27 cellular contexts compared by ENCODE assay signal in the genomic region with DNA sequence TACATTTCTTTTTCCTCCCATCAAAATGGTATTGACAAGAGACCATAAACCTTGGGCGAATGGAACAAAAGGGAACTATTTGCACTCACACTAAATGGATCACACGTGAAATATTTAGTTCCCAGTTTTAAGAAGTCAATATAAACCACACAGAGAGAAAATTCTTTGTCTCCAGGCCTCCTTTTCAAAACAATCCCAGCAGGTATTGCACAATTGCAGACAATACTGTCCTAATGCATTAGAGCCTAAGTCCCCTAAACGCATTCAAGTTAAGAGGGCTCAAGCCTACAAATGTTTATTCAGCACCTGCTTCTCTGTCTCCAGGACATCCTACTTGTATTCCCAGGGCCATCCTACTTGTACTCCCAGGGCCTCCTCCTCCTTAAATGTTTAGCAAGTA. TPM values are rescaled to one million over a fixed set of nuclear protein-coding genes. Genes with fewer than 3 reads are reported as not detected.
DNase-seq lines count a peak whose midpoint lies in the region; ATAC-seq, FAIRE-seq and TF ChIP-seq lines count a peak whose summit lies in the region.
"Had no signal": no experiment of that assay in that cellular context is flagged by ENCODE, and none has a peak within 500 bp of the region (broad histone marks: within the 10 kb centered on the region; RNA-seq: fewer than 3 reads in every experiment).

No MANE protein-coding gene starts in this region.

- no peak for FAIRE-seq in H1 (lab: Jason Lieb, UNC)

- 92% methylated on average over 3 of the region's 3 CpGs; no CpG with 5 or more reads in 1 of the 2 experiments for WGBS in H1 (ENCODE audit: extremely low coverage in 1 of 2, insufficient coverage in 1 of 2, insufficient read length in 1 of 2, insufficient replicate concordance in 2 of 2, low coverage in 1 of 2, low lambda C conversion rate in 2 of 2, missing lambda C conversion rate in 1 of 2), 2 experiments

- H2BK5ac ChIP-seq in H1 (ENCODE audit: low read depth, low read length): no peak overlapping the region

- H3K79me2 ChIP-seq in H1 (ENCODE audit: control insufficient read depth in 1 of 2, insufficient read depth in 2 of 2, low read length in 2 of 2): no peaks in the 10 kb centered on the region

- no peak overlapping the region for H3K4me3 ChIP-seq in NB4 (ENCODE audit: low read depth, low read length)
- no peak overlapping the region for H3K4me3 ChIP-seq in H1 (ENCODE audit: extremely low read depth in 1 of 4, insufficient read depth in 2 of 4, low read depth in 3 of 4, low read length in 4 of 4)

- no peaks in the 10 kb centered on the region; a peak in 2 of 7 replicates for H3K27me3 ChIP-seq in H1 (replicated peaks in 1 of 4; ENCODE audit: control insufficient read depth in 3 of 4, extremely low read depth in 1 of 4, insufficient read depth in 3 of 4, low read length in 3 of 4)
- H3K27me3 ChIP-seq: spleen had no signal

- H3K27ac ChIP-seq in H1 (ENCODE audit: low read depth, low read length): no peak overlapping the region
- H3K27ac ChIP-seq: spleen, VCaP had no signal

- H4K5ac ChIP-seq in H1 (ENCODE audit: insufficient read length, low read depth, low read length): no peak overlapping the region

- no peaks in the 10 kb centered on the region for H3K23me2 ChIP-seq in H1 (ENCODE audit: low read depth, low read length)

- H3K4me1 ChIP-seq in H1 (replicated peaks in 1 of 4; ENCODE audit: control insufficient read depth in 3 of 4, insufficient read depth in 4 of 4, low read length in 3 of 4): peaks cover 0 to 5% (median 0%) of the 10 kb centered on the region in 4 experiments; a peak in 2 of 7 replicates

- no peak overlapping the region for H3K4me2 ChIP-seq in H1 (ENCODE audit: insufficient read depth in 1 of 2, low read depth in 2 of 2, low read length in 2 of 2)

- H3K14ac ChIP-seq in H1 (ENCODE audit: insufficient read length): no peak overlapping the region

- peak overlapping the region; percentile 84 to 92 for H3K27ac Mint-ChIP-seq in natural killer cell
- H3K27ac Mint-ChIP-seq in natural killer cell treated with Interleukin-12 subunit alpha and Interleukin-12 subunit beta and Interleukin-15 and Interleukin-18, amount 100 ng/mL, for 72 hours: peak overlapping the region in 1 of 2 donors; percentile 82
- H3K27ac Mint-ChIP-seq in type B pancreatic cell: no peak overlapping the region
- H3K27ac Mint-ChIP-seq: activated T-helper 1 cell treated with anti-CD3 and anti-CD28 coated beads, Interleukin-12 subunit alpha, Interleukin-12 subunit beta, Interleukin-2, Interleukin-4 antibody, amounts not matched to agents 30 ng/mL and 10 ng/mL and 1 ng/mL, durations not matched to agents 14 hours and 24 hours and 36 hours had no signal

- no peak overlapping the region for H3K4ac ChIP-seq in H1 (replicated peaks; ENCODE audit: insufficient read length, low read depth, low read length)

- TF ChIP-seq EP300 in H1 (IDR thresholded peaks at IDR 0.05; ENCODE audit: borderline replicate concordance in 1 of 2, low read depth in 2 of 2, low read length in 2 of 2): no peak

- intact Hi-C loops in natural killer cell (cut with micrococcal nuclease): no loop called here

- no peak overlapping the region for H3K23ac ChIP-seq in H1 (ENCODE audit: insufficient read length)

- no peak overlapping the region for H2BK15ac ChIP-seq in H1 (ENCODE audit: low read length)

- DNase-seq in natural killer cell (no peak), NB4 (ENCODE audit: low read depth) (peak; percentile 46), H1 (ENCODE audit: low read depth in 1 of 2, low spot score in 2 of 2) (no peak), type B pancreatic cell (ENCODE audit: extremely low spot score, unreplicated experiment) (no peak), GM10266 (ENCODE audit: extremely low spot score) (no peak)
- DNase-seq in natural killer cell treated with Interleukin-12 subunit alpha and Interleukin-12 subunit beta and Interleukin-15 and Interleukin-18, amount 100 ng/mL, for 72 hours (ENCODE audit: low spot score): no peak
- DNase-seq: activated CD4-positive, alpha-beta T cell treated with anti-CD3 and anti-CD28 coated beads, Interleukin-2, amount 10 ng/mL, durations not matched to agents 7 days and 5 days; Caco-2; erythroblast; foreskin melanocyte; hypothalamus; islet precursor cell; NCI-H1694 treated with DMSO at 0.1 percent for 48 hours; NCI-H226; nucleus accumbens; retina; SIG-M5; spleen; stimulated activated CD4-positive, alpha-beta T cell treated with anti-CD3 and anti-CD28 coated beads, Interleukin-4, amount 100 ng/mL, for 1 hour; stimulated activated naive CD8-positive, alpha-beta T cell treated with anti-CD3 and anti-CD28 coated beads, Interleukin-15, Interleukin-2, amounts not matched to agents 100 U/mL and 50 U/mL, for 24 hours; T-cell had no signal

- H2AK5ac ChIP-seq in H1 (ENCODE audit: low read depth, low read length): no peak overlapping the region

- no peak for TF ChIP-seq CTCF in natural killer cell (IDR thresholded peaks at IDR 0.05)
- TF ChIP-seq CTCF in NB4 (IDR thresholded peaks at IDR 0.05; ENCODE audit: low read depth, low read length): no peak
- TF ChIP-seq CTCF in H1 (IDR thresholded peaks at IDR 0.05; ENCODE audit: control extremely low read depth in 1 of 3, insufficient read depth in 1 of 3, low read depth in 1 of 3, low read length in 3 of 3): no peak
- no peak for TF ChIP-seq CTCF in type B pancreatic cell (conservative IDR thresholded peaks at IDR 0.05)
- no peak for TF ChIP-seq CTCF in GM10266 (IDR thresholded peaks at IDR 0.05; ENCODE audit: control insufficient read depth, insufficient read depth, low read depth, missing control alignments)

- no peak overlapping the region for H2BK120ac ChIP-seq in H1 (replicated peaks; ENCODE audit: low read depth, low read length)

- H3K36me3 ChIP-seq in H1 (ENCODE audit: control insufficient read depth in 2 of 4, insufficient read depth in 4 of 4, low read length in 3 of 4): no peaks in the 10 kb centered on the region
- H3K36me3 ChIP-seq: spleen had no signal

- no peak overlapping the region for H3K18ac ChIP-seq in H1 (ENCODE audit: extremely low read depth, low read length)

- no peaks in the 10 kb centered on the region for H3K27me3 Mint-ChIP-seq in natural killer cell (ENCODE audit: low read depth in 2 of 2)
- no peaks in the 10 kb centered on the region for H3K27me3 Mint-ChIP-seq in natural killer cell treated with Interleukin-12 subunit alpha and Interleukin-12 subunit beta and Interleukin-15 and Interleukin-18, amount 100 ng/mL, for 72 hours
- H3K27me3 Mint-ChIP-seq in type B pancreatic cell: peaks cover 49% of the 10 kb centered on the region

- TF ChIP-seq RAD21 in H1 (IDR thresholded peaks at IDR 0.05 in 1 of 2, conservative IDR thresholded peaks at IDR 0.05 in 1 of 2; ENCODE audit: low read depth in 2 of 2, low read length in 2 of 2): no peak

- no peak overlapping the region for H2BK12ac ChIP-seq in H1 (ENCODE audit: low read depth, low read length)

- H3K36me3 Mint-ChIP-seq in natural killer cell (no peaks in the 10 kb centered on the region), type B pancreatic cell (peaks cover 3% of the 10 kb centered on the region)
- H3K36me3 Mint-ChIP-seq in natural killer cell treated with Interleukin-12 subunit alpha and Interleukin-12 subunit beta and Interleukin-15 and Interleukin-18, amount 100 ng/mL, for 72 hours: no peaks in the 10 kb centered on the region
- H3K36me3 Mint-ChIP-seq: activated naive CD4-positive, alpha-beta T cell treated with anti-CD3 and anti-CD28 coated beads, Interleukin-2, amount 50 U/mL, for 72 hours had no signal

- H3K56ac ChIP-seq in H1 (replicated peaks; ENCODE audit: insufficient read length, low read depth, low read length): no peak overlapping the region

- no peak overlapping the region for H4K8ac ChIP-seq in H1 (ENCODE audit: extremely low read depth, insufficient read depth, low read length)

- H3K9ac ChIP-seq in H1 (replicated peaks in 1 of 4; ENCODE audit: extremely low read depth in 1 of 4, low read depth in 3 of 4, low read length in 3 of 4): no peak overlapping the region

- no peaks in the 10 kb centered on the region for H4K20me1 ChIP-seq in H1 (replicated peaks in 1 of 2; ENCODE audit: control insufficient read depth in 1 of 2, insufficient read depth in 2 of 2, low read length in 2 of 2)

- no peak for ATAC-seq in natural killer cell
- no peak for ATAC-seq in natural killer cell treated with Interleukin-12 subunit alpha and Interleukin-12 subunit beta and Interleukin-15 and Interleukin-18, amount 100 ng/mL, for 72 hours
- ATAC-seq in HG02884 (IDR thresholded peaks at IDR 0.05; ENCODE audit: unreplicated experiment): no peak
- ATAC-seq in esophagus mucosa: no peak
- ATAC-seq: activated naive CD4-positive, alpha-beta T cell treated with anti-CD3 and anti-CD28 coated beads, Interleukin-2, amount 50 U/mL, for 72 hours; Panc1; stimulated activated naive CD8-positive, alpha-beta T cell treated with anti-CD3 and anti-CD28 coated beads, Interleukin-15, Interleukin-2, amounts not matched to agents 100 U/mL and 50 U/mL, for 24 hours; T-cell had no signal

- no peaks in the 10 kb centered on the region for H3K79me1 ChIP-seq in H1 (ENCODE audit: low read depth, low read length)

- H3K4me3 Mint-ChIP-seq in natural killer cell: peak overlapping the region; percentile 56
- no peak overlapping the region for H3K4me3 Mint-ChIP-seq in natural killer cell treated with Interleukin-12 subunit alpha and Interleukin-12 subunit beta and Interleukin-15 and Interleukin-18, amount 100 ng/mL, for 72 hours
- peak overlapping the region; percentile 60 for H3K4me3 Mint-ChIP-seq in type B pancreatic cell

- H3K4me1 Mint-ChIP-seq in natural killer cell (peaks cover 12% of the 10 kb centered on the region in 2 donors), type B pancreatic cell (ENCODE audit: unreplicated experiment) (peaks cover 19% of the 10 kb centered on the region)
- H3K4me1 Mint-ChIP-seq in natural killer cell treated with Interleukin-12 subunit alpha and Interleukin-12 subunit beta and Interleukin-15 and Interleukin-18, amount 100 ng/mL, for 72 hours (ENCODE audit: low read depth in 2 of 2): peaks cover 15 to 17% of the 10 kb centered on the region in 2 donors

- H4K91ac ChIP-seq in H1 (replicated peaks; ENCODE audit: insufficient read length, low read length): no peak overlapping the region

- POLR2A ChIA-PET in H1 (lab: Charles Lee; ENCODE audit: partially characterized antibody): no interaction called here

- no peak overlapping the region for H2BK20ac ChIP-seq in H1 (ENCODE audit: low read length)

- H2AFZ ChIP-seq in H1 (ENCODE audit: low read length): no peak overlapping the region

- CTCF ChIA-PET in H1 (lab: Charles Lee; ENCODE audit: partially characterized antibody): interaction anchor here (1.0 to 1.2 kb wide), 2 partner anchors 13 to 174 kb away, joined by 3 read pairs; no protein-coding TSS in a partner anchor

- H3K9me3 ChIP-seq in H1 (ENCODE audit: insufficient read depth in 2 of 2, low read depth in 1 of 2, low read length in 1 of 2): no peaks in the 10 kb centered on the region
- H3K9me3 ChIP-seq: Caco-2, spleen had no signal

- no peaks in the 10 kb centered on the region for H3K9me3 Mint-ChIP-seq in natural killer cell
- no peaks in the 10 kb centered on the region for H3K9me3 Mint-ChIP-seq in natural killer cell treated with Interleukin-12 subunit alpha and Interleukin-12 subunit beta and Interleukin-15 and Interleukin-18, amount 100 ng/mL, for 72 hours
- H3K9me3 Mint-ChIP-seq in type B pancreatic cell: no peaks in the 10 kb centered on the region
- H3K9me3 Mint-ChIP-seq: activated CD4-positive, alpha-beta T cell treated with anti-CD3 and anti-CD28 coated beads, Interleukin-2, amount 10 ng/mL, durations not matched to agents 7 days and 5 days; activated naive CD4-positive, alpha-beta T cell treated with anti-CD3 and anti-CD28 coated beads, Interleukin-2, amount 50 U/mL, for 72 hours; activated T-helper 1 cell treated with anti-CD3 and anti-CD28 coated beads, Interleukin-12 subunit alpha, Interleukin-12 subunit beta, Interleukin-2, Interleukin-4 antibody, amounts not matched to agents 30 ng/mL and 10 ng/mL and 1 ng/mL, durations not matched to agents 14 hours and 24 hours and 36 hours; T-cell had no signal

- TF ChIP-seq POLR2A in NB4 (IDR thresholded peaks at IDR 0.05; ENCODE audit: extremely low read depth, insufficient read length): no peak
- no peak for TF ChIP-seq POLR2A in H1 (IDR thresholded peaks at IDR 0.05; ENCODE audit: control extremely low read depth in 1 of 2, low read depth in 2 of 2, low read length in 2 of 2)

RNA-seq across cellular contexts. Expression of gene B3GLCT, which starts 1.3 kb away (rescaled TPM):
- total RNA-seq in natural killer cell: 1 to 10 TPM; 6.0 to 8.1 (median 6.2) TPM
- 1 to 10 TPM; 5.1 to 5.7 TPM for total RNA-seq in natural killer cell treated with Interleukin-12 subunit alpha and Interleukin-12 subunit beta and Interleukin-15 and Interleukin-18, amount 100 ng/mL, for 72 hours
- total RNA-seq in H1 (2021; fragmentation: NEBNext Ultra II Directional; extraction: Animal tissue kit (Norgen Biotek cat#: 25700)): 3.5 and 4.1 TPM in 2 replicates
- polyA plus RNA-seq in H1 (2011; rRNA removed): 0.83 and 1.5 TPM in 2 replicates
- polyA plus RNA-seq in H1 (2011; cell fraction: cytosol; rRNA removed): 1.4 TPM
- 1.1 TPM for polyA plus RNA-seq in H1 (2011; cell fraction: nucleus; rRNA removed)
- 2.0 to 2.9 TPM (median 2.4 TPM) in 4 replicates for polyA plus RNA-seq in H1 (2012, experiment 1 of 2)
- 0.93 TPM for polyA plus RNA-seq in H1 (2012, experiment 2 of 2)
- 3.9 TPM for polyA plus RNA-seq in H1 (2013, experiment 1 of 2)
- 4.6 TPM for polyA plus RNA-seq in H1 (2013, experiment 2 of 2)
- 2.0 and 3.1 TPM in 2 replicates for polyA minus RNA-seq in H1 (2011; rRNA and poly(A)+ RNA removed)
- polyA minus RNA-seq in H1 (2011; cell fraction: cytosol; rRNA and poly(A)+ RNA removed): 0.81 TPM
- polyA minus RNA-seq in H1 (2011; cell fraction: nucleus; rRNA and poly(A)+ RNA removed): 3.0 TPM
- total RNA-seq in type B pancreatic cell (ENCODE audit: low replicate concordance): 2.3 and 16.5 TPM in 2 replicates
- 3.6 TPM for total RNA-seq in esophagus mucosa

RNA-seq across cellular contexts. Expression of gene HSPH1, which starts 36.8 kb away (rescaled TPM):
- total RNA-seq in natural killer cell (10 to 100 TPM; 51.2 to 81.6 (median 75.4) TPM), type B pancreatic cell (ENCODE audit: low replicate concordance) (116 and 176 TPM in 2 replicates), esophagus mucosa (61.5 TPM)
- total RNA-seq in natural killer cell treated with Interleukin-12 subunit alpha and Interleukin-12 subunit beta and Interleukin-15 and Interleukin-18, amount 100 ng/mL, for 72 hours: 100 to 1,000 TPM; 128 to 207 TPM
- total RNA-seq in H1 (2021; fragmentation: NEBNext Ultra II Directional; extraction: Animal tissue kit (Norgen Biotek cat#: 25700)): 131 and 145 TPM in 2 replicates
- polyA plus RNA-seq in H1 (2011; rRNA removed): 11.0 and 14.2 TPM in 2 replicates
- 28.5 TPM for polyA plus RNA-seq in H1 (2011; cell fraction: cytosol; rRNA removed)
- 17.8 TPM for polyA plus RNA-seq in H1 (2011; cell fraction: nucleus; rRNA removed)
- polyA plus RNA-seq in H1 (2012, experiment 1 of 2): 47.8 to 85.9 TPM (median 55.3 TPM) in 4 replicates
- 5.8 TPM for polyA plus RNA-seq in H1 (2012, experiment 2 of 2)
- polyA plus RNA-seq in H1 (2013, experiment 1 of 2): 79.6 TPM
- polyA plus RNA-seq in H1 (2013, experiment 2 of 2): 76.8 TPM
- 19.3 and 27.9 TPM in 2 replicates for polyA minus RNA-seq in H1 (2011; rRNA and poly(A)+ RNA removed)
- polyA minus RNA-seq in H1 (2011; cell fraction: cytosol; rRNA and poly(A)+ RNA removed): 31.0 TPM
- 31.9 TPM for polyA minus RNA-seq in H1 (2011; cell fraction: nucleus; rRNA and poly(A)+ RNA removed)
